Comparison of ENCODE assay signal across 18 cellular contexts in genomic region chrX:129686422-129686948, GRCh38. TPM values are rescaled to one million over a fixed set of nuclear protein-coding genes. Genes with fewer than 3 reads are reported as not detected.
DNase-seq lines count a peak whose midpoint lies in the region; ATAC-seq, FAIRE-seq and TF ChIP-seq lines count a peak whose summit lies in the region.
"Had no signal": no experiment of that assay in that cellular context is flagged by ENCODE, and none has a peak within 500 bp of the region (broad histone marks: within the 10 kb centered on the region; RNA-seq: fewer than 3 reads in every experiment).

No MANE protein-coding gene starts in this region.

- DNase-seq in NCI-H2227 treated with DMSO at 0.1 percent for 48 hours (lab: John Stamatoyannopoulos, UW) (peak; percentile 9), fibroblast of the aortic adventitia (ENCODE audit: low read depth) (peak; percentile 84), medulla oblongata (ENCODE audit: extremely low spot score) (peak; percentile 37), ureter (ENCODE audit: low spot score) (peak; percentile 46), frontal cortex (ENCODE audit: low spot score in 2 of 2) (no peak), left colon (no peak), NCI-H345 treated with DMSO at 0.1 percent for 48 hours (lab: John Stamatoyannopoulos, UW; ENCODE audit: unreplicated experiment) (no peak)
- DNase-seq: brain microvascular endothelial cell; effector CD4-positive, alpha-beta T cell; glutamatergic neuron; MM.1S; naive B cell; NCI-H2107; stimulated activated CD4-positive, alpha-beta T cell treated with anti-CD3 and anti-CD28 coated beads, Interleukin-2, amount 100 ng/mL, for 48 hours; upper lobe of left lung had no signal

- no peak overlapping the region for H3K4me3 ChIP-seq in fibroblast of the aortic adventitia (ENCODE audit: low read depth, low read length)
- H3K4me3 ChIP-seq: upper lobe of left lung had no signal

- TF ChIP-seq CTCF in fibroblast of the aortic adventitia (IDR thresholded peaks at IDR 0.05; ENCODE audit: insufficient read depth, low read length), result no peak

- no peak for FAIRE-seq in frontal cortex (lab: Jason Lieb, UNC)

- no peak for ATAC-seq in HG03342 (IDR thresholded peaks at IDR 0.05; ENCODE audit: unreplicated experiment)
- no peak for ATAC-seq in left colon
- ATAC-seq: left lobe of liver had no signal

- intact Hi-C loops in left colon (cut with DNase I, micrococcal nuclease), result no loop called here

RNA-seq across cellular contexts. Expression of gene APLN, which starts 31.7 kb away (rescaled TPM):
- total RNA-seq in fibroblast of the aortic adventitia (ENCODE audit: low replicate concordance) (0.54 and 3.8 TPM in 2 replicates), ureter (0.52 TPM), frontal cortex (2.4 TPM), left colon (under 1 TPM; 0.22 to 0.40 TPM)

RNA-seq across cellular contexts. Expression of gene XPNPEP2, which starts 52.3 kb away (rescaled TPM):
- total RNA-seq in fibroblast of the aortic adventitia (ENCODE audit: low replicate concordance) (3.6 and 5.7 TPM in 2 replicates), ureter (6.0 TPM), frontal cortex (under 0.01 TPM), left colon (10 to 100 TPM; 11.9 to 22.6 TPM)
- total RNA-seq: HT-29 had no signal

Comparison
In these comparisons a context has a peak if more than half of its experiments do, and no peak if none do; other contexts are left out.
1. DNase-seq: peak in NCI-H2227 treated with DMSO at 0.1 percent for 48 hours (single experiment), fibroblast of the aortic adventitia (single experiment), medulla oblongata (single experiment) and ureter (single experiment); none in frontal cortex (0 of 2), left colon (0 of 2) and NCI-H345 treated with DMSO at 0.1 percent for 48 hours (single experiment).